21 cellular contexts compared by ENCODE assay signal in genomic region chr12:105189293-105189692, GRCh38.
"Had no signal": no experiment of that assay in that cellular context is flagged by ENCODE, and none has a peak within 500 bp of the region (broad histone marks: within the 10 kb centered on the region; RNA-seq: fewer than 3 reads in every experiment).

No MANE protein-coding gene starts in this region.

- ATAC-seq: heart left ventricle; left colon; left ventricle myocardium superior; natural killer cell treated with Interleukin-12 subunit alpha and Interleukin-12 subunit beta and Interleukin-15 and Interleukin-18, amount 100 ng/mL, for 72 hours; sciatic nerve; stimulated activated memory B cell treated with anti-CD40 and anti-IgM and Interleukin-4, amounts not matched to agents 10 μg/mL and 1 μg/mL and 100 μg/mL, for 72 hours had no signal

- DNase-seq: dermis blood vessel endothelial cell; heart left ventricle; hippocampal formation; left colon; left ventricle myocardium superior; mesenchymal stem cell; midbrain; spleen; stimulated activated CD4-positive, alpha-beta T cell treated with anti-CD3 and anti-CD28 coated beads, Interleukin-15, amount 100 ng/mL, for 24 hours; stimulated activated CD4-positive, alpha-beta T cell treated with anti-CD3 and anti-CD28 coated beads, Interleukin-1b, Interleukin-23, amount 100 ng/mL, for 48 hours; stimulated activated CD4-positive, alpha-beta T cell treated with anti-CD3 and anti-CD28 coated beads, Interleukin-4, amount 100 ng/mL, for 24 hours; tibial artery; upper lobe of left lung; uterus had no signal

- FAIRE-seq: endothelial cell of umbilical vein, frontal cortex had no signal

- H3K4me3 Mint-ChIP-seq: natural killer cell treated with Interleukin-12 subunit alpha and Interleukin-12 subunit beta and Interleukin-15 and Interleukin-18, amount 100 ng/mL, for 72 hours; stimulated activated memory B cell treated with anti-CD40 and anti-IgM and Interleukin-4, amounts not matched to agents 10 μg/mL and 1 μg/mL and 100 μg/mL, for 72 hours; stimulated activated naive CD8-positive, alpha-beta T cell treated with anti-CD3 and anti-CD28 coated beads, Interleukin-15, Interleukin-2, amounts not matched to agents 100 ng/mL and 50 ng/mL, for 24 hours had no signal

- H3K27ac Mint-ChIP-seq: natural killer cell treated with Interleukin-12 subunit alpha and Interleukin-12 subunit beta and Interleukin-15 and Interleukin-18, amount 100 ng/mL, for 72 hours; stimulated activated memory B cell treated with anti-CD40 and anti-IgM and Interleukin-4, amounts not matched to agents 10 μg/mL and 1 μg/mL and 100 μg/mL, for 72 hours; stimulated activated naive CD8-positive, alpha-beta T cell treated with anti-CD3 and anti-CD28 coated beads, Interleukin-15, Interleukin-2, amounts not matched to agents 100 ng/mL and 50 ng/mL, for 24 hours had no signal

- H3K27me3 ChIP-seq: heart left ventricle, spleen, tibial artery, upper lobe of left lung, uterus had no signal

- H3K27ac ChIP-seq: heart left ventricle, spleen, tibial artery, upper lobe of left lung, uterus had no signal

- H3K4me1 ChIP-seq: heart left ventricle, spleen, tibial artery, upper lobe of left lung, uterus had no signal

- H3K4me3 ChIP-seq: heart left ventricle, lung, spleen, tibial artery, upper lobe of left lung, uterus had no signal

- H3K9me3 ChIP-seq: heart left ventricle, spleen, tibial artery, upper lobe of left lung, uterus had no signal

- H3K27me3 Mint-ChIP-seq: natural killer cell treated with Interleukin-12 subunit alpha and Interleukin-12 subunit beta and Interleukin-15 and Interleukin-18, amount 100 ng/mL, for 72 hours; stimulated activated memory B cell treated with anti-CD40 and anti-IgM and Interleukin-4, amounts not matched to agents 10 μg/mL and 1 μg/mL and 100 μg/mL, for 72 hours; stimulated activated naive CD8-positive, alpha-beta T cell treated with anti-CD3 and anti-CD28 coated beads, Interleukin-15, Interleukin-2, amounts not matched to agents 100 ng/mL and 50 ng/mL, for 24 hours had no signal

- H3K9me3 Mint-ChIP-seq: natural killer cell treated with Interleukin-12 subunit alpha and Interleukin-12 subunit beta and Interleukin-15 and Interleukin-18, amount 100 ng/mL, for 72 hours; stimulated activated memory B cell treated with anti-CD40 and anti-IgM and Interleukin-4, amounts not matched to agents 10 μg/mL and 1 μg/mL and 100 μg/mL, for 72 hours; stimulated activated naive CD8-positive, alpha-beta T cell treated with anti-CD3 and anti-CD28 coated beads, Interleukin-15, Interleukin-2, amounts not matched to agents 100 ng/mL and 50 ng/mL, for 24 hours had no signal

- H3K36me3 ChIP-seq: uterus had no signal
